In genomic region chr16:47852991-47853390, GRCh38 we compare ENCODE assay signal across 22 cellular contexts.
"Had no signal": no experiment of that assay in that cellular context is flagged by ENCODE, and none has a peak within 500 bp of the region (broad histone marks: within the 10 kb centered on the region; RNA-seq: fewer than 3 reads in every experiment).

No MANE protein-coding gene starts in this region.

- H3K79me2 ChIP-seq: hepatocyte had no signal

- H3K4me2 ChIP-seq: hepatocyte had no signal

- H3K4me3 Mint-ChIP-seq: dendritic cell treated with granulocyte-macrophage colony-stimulating factor and Interleukin-4, amounts not matched to agents 40 ng/mL and 50 ng/mL, for 4 days; effector memory CD8-positive, alpha-beta T cell; endodermal cell; immature natural killer cell; naive B cell; naive thymus-derived CD8-positive, alpha-beta T cell had no signal

- H3K4me1 ChIP-seq: gastroesophageal sphincter, heart left ventricle, left lung, lower lobe of right lung had no signal

- H3K9me3 Mint-ChIP-seq: endodermal cell had no signal

- H3K9me3 ChIP-seq: gastroesophageal sphincter, heart left ventricle, left lung, lower lobe of right lung had no signal

- H3K27me3 Mint-ChIP-seq: dendritic cell treated with granulocyte-macrophage colony-stimulating factor and Interleukin-4, amounts not matched to agents 40 ng/mL and 50 ng/mL, for 4 days had no signal

- H3K36me3 Mint-ChIP-seq: naive thymus-derived CD8-positive, alpha-beta T cell had no signal

- ATAC-seq: effector memory CD8-positive, alpha-beta T cell; esophagus mucosa; foreskin keratinocyte; gastroesophageal sphincter; heart left ventricle; left cardiac atrium; left lung; left ventricle myocardium superior; lower lobe of right lung; naive thymus-derived CD8-positive, alpha-beta T cell had no signal

- H3K27me3 ChIP-seq: foreskin keratinocyte, gastroesophageal sphincter, hepatocyte, left lung had no signal

- H3K27ac ChIP-seq: epithelial cell of prostate, foreskin keratinocyte, gastroesophageal sphincter, heart left ventricle, hepatocyte, left lung, lower lobe of right lung had no signal

- H2AFZ ChIP-seq: hepatocyte had no signal

- H3K27ac Mint-ChIP-seq: dendritic cell treated with granulocyte-macrophage colony-stimulating factor and Interleukin-4, amounts not matched to agents 40 ng/mL and 50 ng/mL, for 4 days; effector memory CD8-positive, alpha-beta T cell; endodermal cell; immature natural killer cell had no signal

- H3K4me3 ChIP-seq: gastroesophageal sphincter, heart left ventricle, hepatocyte, left lung, lower lobe of right lung had no signal

- DNase-seq: cortex of kidney; effector CD8-positive, alpha-beta T cell; effector memory CD8-positive, alpha-beta T cell; endodermal cell; erythroblast; foreskin keratinocyte; heart left ventricle; hypothalamus; immature natural killer cell; left cardiac atrium; left lung; left ventricle myocardium superior; lower lobe of right lung; mesenchymal stem cell; midbrain; naive B cell; naive thymus-derived CD8-positive, alpha-beta T cell had no signal

- H3K36me3 ChIP-seq: gastroesophageal sphincter, heart left ventricle, left lung, lower lobe of right lung had no signal

- H3K4me1 Mint-ChIP-seq: immature natural killer cell, naive B cell had no signal
